1 cellular context compared by ENCODE assay signal in the genomic region with DNA sequence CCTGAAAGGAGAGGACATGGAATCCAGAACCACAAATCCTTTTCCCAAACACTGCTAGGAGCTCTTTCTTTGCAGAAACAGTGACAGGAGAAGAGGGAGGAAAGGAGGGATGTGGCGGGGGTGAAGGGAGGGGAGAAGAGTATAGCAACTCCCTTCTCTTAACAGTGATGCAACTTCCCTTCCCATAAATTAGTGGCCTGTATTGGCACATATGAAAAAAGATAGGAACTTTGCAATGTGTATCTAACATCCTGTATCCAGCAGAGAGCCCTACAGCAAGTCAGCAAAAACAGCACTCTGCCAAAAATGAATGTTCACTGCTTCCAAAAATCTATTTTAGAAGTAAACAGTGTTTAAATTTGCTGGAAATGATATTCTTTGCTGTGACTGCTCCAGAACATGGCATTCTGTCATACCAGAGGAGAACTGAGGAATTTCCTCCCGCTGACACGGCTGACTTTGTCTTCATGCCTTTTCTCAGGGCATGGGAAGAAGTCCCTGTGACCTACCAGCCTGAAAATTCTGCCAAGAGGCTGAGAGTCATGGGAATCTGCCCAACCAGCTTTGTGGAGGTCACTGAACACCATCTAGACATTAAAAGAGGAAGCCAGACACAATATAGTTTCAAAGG.
TF ChIP-seq lines count a peak whose summit lies in the region.

No MANE protein-coding gene starts in this region.

TF ChIP-seq in SK-N-SH, 30 proteins besides CTCF, POLR2A, EP300 and RAD21 (continued from another document):
- TF ChIP-seq, protein P1, sequence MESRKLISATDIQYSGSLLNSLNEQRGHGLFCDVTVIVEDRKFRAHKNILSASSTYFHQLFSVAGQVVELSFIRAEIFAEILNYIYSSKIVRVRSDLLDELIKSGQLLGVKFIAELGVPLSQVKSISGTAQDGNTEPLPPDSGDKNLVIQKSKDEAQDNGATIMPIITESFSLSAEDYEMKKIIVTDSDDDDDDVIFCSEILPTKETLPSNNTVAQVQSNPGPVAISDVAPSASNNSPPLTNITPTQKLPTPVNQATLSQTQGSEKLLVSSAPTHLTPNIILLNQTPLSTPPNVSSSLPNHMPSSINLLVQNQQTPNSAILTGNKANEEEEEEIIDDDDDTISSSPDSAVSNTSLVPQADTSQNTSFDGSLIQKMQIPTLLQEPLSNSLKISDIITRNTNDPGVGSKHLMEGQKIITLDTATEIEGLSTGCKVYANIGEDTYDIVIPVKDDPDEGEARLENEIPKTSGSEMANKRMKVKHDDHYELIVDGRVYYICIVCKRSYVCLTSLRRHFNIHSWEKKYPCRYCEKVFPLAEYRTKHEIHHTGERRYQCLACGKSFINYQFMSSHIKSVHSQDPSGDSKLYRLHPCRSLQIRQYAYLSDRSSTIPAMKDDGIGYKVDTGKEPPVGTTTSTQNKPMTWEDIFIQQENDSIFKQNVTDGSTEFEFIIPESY (IDR thresholded peaks at IDR 0.05; ENCODE audit: borderline replicate concordance, low read depth) = no peak
- TF ChIP-seq NRF1 (IDR thresholded peaks at IDR 0.05; ENCODE audit: low read depth, low read length) (no peak), FOXM1 (IDR thresholded peaks at IDR 0.05; ENCODE audit: low read depth) (no peak), CHD2 (IDR thresholded peaks at IDR 0.05; ENCODE audit: low read length, partially characterized antibody) (no peak), ELF1 (IDR thresholded peaks at IDR 0.05) (no peak), YY1 (IDR thresholded peaks at IDR 0.05; ENCODE audit: low read depth) (no peak), GABPA (IDR thresholded peaks at IDR 0.05; ENCODE audit: low read depth) (no peak), JUND (IDR thresholded peaks at IDR 0.05) (no peak), RCOR1 (IDR thresholded peaks at IDR 0.05; ENCODE audit: low read length) (no peak), MXI1 (IDR thresholded peaks at IDR 0.05; ENCODE audit: low read depth, low read length) (no peak)
- TF ChIP-seq, protein P2, sequence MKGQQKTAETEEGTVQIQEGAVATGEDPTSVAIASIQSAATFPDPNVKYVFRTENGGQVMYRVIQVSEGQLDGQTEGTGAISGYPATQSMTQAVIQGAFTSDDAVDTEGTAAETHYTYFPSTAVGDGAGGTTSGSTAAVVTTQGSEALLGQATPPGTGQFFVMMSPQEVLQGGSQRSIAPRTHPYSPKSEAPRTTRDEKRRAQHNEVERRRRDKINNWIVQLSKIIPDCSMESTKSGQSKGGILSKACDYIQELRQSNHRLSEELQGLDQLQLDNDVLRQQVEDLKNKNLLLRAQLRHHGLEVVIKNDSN (IDR thresholded peaks at IDR 0.05; ENCODE audit: borderline replicate concordance, low read depth) = no peak
